In the genomic region with DNA sequence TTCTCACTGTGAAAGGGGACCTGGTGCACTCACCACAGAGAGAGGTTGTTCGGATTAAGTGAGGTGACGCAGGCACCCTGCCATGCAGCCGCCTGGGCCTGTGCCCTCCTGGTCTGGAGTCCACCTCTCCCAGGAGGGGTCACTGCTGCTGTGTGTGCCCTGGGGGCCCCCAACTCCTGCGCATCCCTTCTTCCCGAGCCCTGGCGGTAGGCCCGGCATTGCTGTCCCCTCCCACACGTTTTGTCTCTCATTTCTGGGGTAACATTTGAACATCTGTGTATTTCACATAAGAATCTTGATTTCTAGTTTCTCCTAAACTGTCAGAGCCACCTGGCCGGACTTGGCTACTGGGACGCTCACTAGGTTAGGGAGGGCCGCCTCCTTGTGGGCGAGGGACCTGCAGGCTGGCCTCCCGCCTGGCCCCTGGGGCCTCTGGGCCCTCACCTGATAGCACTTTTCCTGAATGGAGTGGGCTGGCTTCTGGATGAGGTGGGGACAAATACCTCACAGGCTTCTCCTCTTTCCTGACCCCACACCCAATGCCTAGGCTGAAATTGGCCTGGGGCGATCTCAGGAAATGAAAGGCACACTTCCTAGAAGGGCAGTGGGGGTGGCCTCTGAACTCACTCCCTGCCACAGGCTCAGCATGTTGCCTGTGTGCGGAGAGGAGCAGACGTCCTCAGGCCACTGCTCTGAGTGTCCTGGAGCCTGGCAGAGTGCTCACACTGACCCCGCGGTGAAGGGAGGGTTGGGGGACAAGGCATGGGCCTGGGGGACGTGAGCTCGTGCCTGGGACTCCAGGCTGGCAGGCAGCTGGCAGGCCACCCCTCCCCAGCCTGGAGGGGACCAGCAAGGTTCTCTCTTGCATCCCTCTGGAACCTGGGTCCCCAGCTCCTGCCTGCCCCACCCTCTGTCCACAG, we compare ENCODE assay signal across 15 cellular contexts.
"Had no signal": no experiment of that assay in that cellular context is flagged by ENCODE, and none has a peak within 500 bp of the region (broad histone marks: within the 10 kb centered on the region; RNA-seq: fewer than 3 reads in every experiment).

No MANE protein-coding gene starts in this region.

- H3K27ac ChIP-seq: cardiac muscle cell, coronary artery, psoas muscle, suprapubic skin, upper lobe of left lung had no signal

- H3K4me1 ChIP-seq: psoas muscle, upper lobe of left lung had no signal

- H3K4me1 Mint-ChIP-seq: activated CD4-positive, alpha-beta memory T cell treated with anti-CD3 and anti-CD28 coated beads, Interleukin-2, amount 10 ng/mL, durations not matched to agents 7 days and 5 days; naive thymus-derived CD4-positive, alpha-beta T cell had no signal

- H3K36me3 Mint-ChIP-seq: naive thymus-derived CD4-positive, alpha-beta T cell had no signal

- H3K27me3 ChIP-seq: cardiac muscle cell, suprapubic skin, upper lobe of left lung had no signal

- H3K27me3 Mint-ChIP-seq: activated CD4-positive, alpha-beta memory T cell treated with anti-CD3 and anti-CD28 coated beads, Interleukin-2, amount 10 ng/mL, durations not matched to agents 7 days and 5 days had no signal

- H3K4me3 ChIP-seq: cardiac muscle cell, coronary artery, psoas muscle, suprapubic skin, upper lobe of left lung had no signal

- H3K27ac Mint-ChIP-seq: activated CD4-positive, alpha-beta memory T cell treated with anti-CD3 and anti-CD28 coated beads, Interleukin-2, amount 10 ng/mL, durations not matched to agents 7 days and 5 days; naive thymus-derived CD4-positive, alpha-beta T cell had no signal

- H3K9me3 ChIP-seq: psoas muscle, suprapubic skin, upper lobe of left lung had no signal

- H3K9me3 Mint-ChIP-seq: activated CD4-positive, alpha-beta memory T cell treated with anti-CD3 and anti-CD28 coated beads, Interleukin-2, amount 10 ng/mL, durations not matched to agents 7 days and 5 days; naive thymus-derived CD4-positive, alpha-beta T cell had no signal

- DNase-seq: activated CD4-positive, alpha-beta memory T cell treated with anti-CD3 and anti-CD28 coated beads, Interleukin-2, amount 10 ng/mL, durations not matched to agents 7 days and 5 days; activated CD4-positive, CD25-positive, alpha-beta regulatory T cell treated with anti-CD3 and anti-CD28 coated beads, Interleukin-2, amount 50 U/mL, for 72 hours; activated CD8-positive, alpha-beta memory T cell treated with anti-CD3 and anti-CD28 coated beads, Interleukin-2, amount 50 U/mL, for 48 hours; activated naive CD4-positive, alpha-beta T cell; effector CD4-positive, alpha-beta T cell; kidney glomerular epithelial cell; naive thymus-derived CD4-positive, alpha-beta T cell; stimulated activated CD4-positive, alpha-beta T cell treated with anti-CD3 and anti-CD28 coated beads, Interleukin-2, amount 100 ng/mL, for 48 hours; stimulated activated CD8-positive, alpha-beta memory T cell treated with anti-CD3 and anti-CD28 coated beads, Interleukin-4, amount 100 ng/mL, for 48 hours; stimulated activated naive CD8-positive, alpha-beta T cell treated with anti-CD3 and anti-CD28 coated beads, Interleukin-15, Interleukin-2, amounts not matched to agents 100 U/mL and 50 U/mL, for 24 hours had no signal

- H3K36me3 ChIP-seq: cardiac muscle cell, suprapubic skin, upper lobe of left lung had no signal

- H3K4me3 Mint-ChIP-seq: activated CD4-positive, alpha-beta memory T cell treated with anti-CD3 and anti-CD28 coated beads, Interleukin-2, amount 10 ng/mL, durations not matched to agents 7 days and 5 days; naive thymus-derived CD4-positive, alpha-beta T cell had no signal

- ATAC-seq: naive thymus-derived CD4-positive, alpha-beta T cell; stimulated activated naive CD8-positive, alpha-beta T cell treated with anti-CD3 and anti-CD28 coated beads, Interleukin-15, Interleukin-2, amounts not matched to agents 100 U/mL and 50 U/mL, for 24 hours had no signal
